ENCODE assay signal across 19 cellular contexts in genomic region chr1:52234708-52235107, GRCh38.
DNase-seq lines count a peak whose midpoint lies in the region; ATAC-seq, FAIRE-seq and TF ChIP-seq lines count a peak whose summit lies in the region.
"Had no signal": no experiment of that assay in that cellular context is flagged by ENCODE, and none has a peak within 500 bp of the region (broad histone marks: within the 10 kb centered on the region; RNA-seq: fewer than 3 reads in every experiment).

No MANE protein-coding gene starts in this region.

- TF ChIP-seq CTCF in PC-3 (conservative IDR thresholded peaks at IDR 0.05; ENCODE audit: low read depth, low read length) (no peak), bronchial epithelial cell (IDR thresholded peaks at IDR 0.05; ENCODE audit: insufficient read depth, low read length, severe bottlenecking) (no peak), mucosa of descending colon (IDR thresholded peaks at IDR 0.05) (no peak)

- H4K20me1 ChIP-seq in PC-3 (ENCODE audit: low read length), result no peaks in the 10 kb centered on the region

- H3K79me1 ChIP-seq in mesendoderm (ENCODE audit: low read length), result no peaks in the 10 kb centered on the region

- H3K9ac ChIP-seq in PC-3 (ENCODE audit: low read length) (no peak overlapping the region), mesendoderm (ENCODE audit: low read length) (no peak overlapping the region)

- no TSS peak for BruUV-seq in PC-3 (replicated peaks; lab: Mats Ljungman, UMichigan)

- no peak overlapping the region for H3K56ac ChIP-seq in mesendoderm (ENCODE audit: low read length)

- no peaks in the 10 kb centered on the region for H3K9me3 ChIP-seq in PC-3 (ENCODE audit: low read length)
- H3K9me3 ChIP-seq in mucosa of descending colon, result no peaks in the 10 kb centered on the region
- H3K9me3 ChIP-seq: Caco-2 had no signal

- no peak overlapping the region for H3K4ac ChIP-seq in mesendoderm (ENCODE audit: low read depth, low read length)

- H2AK5ac ChIP-seq in mesendoderm (ENCODE audit: low read length), result no peak overlapping the region

- no peak overlapping the region for H2AFZ ChIP-seq in PC-3 (ENCODE audit: low read length)
- H2AFZ ChIP-seq: GM23338 had no signal

- no peaks in the 10 kb centered on the region for H3F3A ChIP-seq in PC-3 (ENCODE audit: low read length, unreplicated experiment)

- H3K4me3 ChIP-seq in PC-3 (ENCODE audit: low read length) (no peak overlapping the region), bronchial epithelial cell (ENCODE audit: low read depth, low read length) (no peak overlapping the region), mesendoderm (ENCODE audit: low read length) (no peak overlapping the region), mucosa of descending colon (no peak overlapping the region)
- H3K4me3 ChIP-seq: GM12878, GM23338 had no signal

- no peak overlapping the region for H2BK15ac ChIP-seq in mesendoderm (replicated peaks; ENCODE audit: low read depth)

- POLR2A ChIA-PET in PC-3 (lab: Charles Lee; ENCODE audit: unreplicated experiment), result no interaction called here

- H2BK120ac ChIP-seq in mesendoderm (ENCODE audit: low read depth, low read length), result no peak overlapping the region

- CTCF ChIA-PET in PC-3 (lab: Charles Lee), result no interaction called here

- H3K27ac ChIP-seq in PC-3 (ENCODE audit: low read length) (no peak overlapping the region), mesendoderm (ENCODE audit: low read depth, low read length) (no peak overlapping the region)

- H3K27me3 ChIP-seq in PC-3 (ENCODE audit: low read length) (no peaks in the 10 kb centered on the region), bronchial epithelial cell (ENCODE audit: control insufficient read depth, insufficient read depth, low read length) (no peaks in the 10 kb centered on the region), mesendoderm (ENCODE audit: insufficient read depth, low read length, poor library complexity) (no peaks in the 10 kb centered on the region)

- no peak overlapping the region for H3K18ac ChIP-seq in mesendoderm (ENCODE audit: low read length)

- H3K36me3 ChIP-seq in PC-3 (ENCODE audit: low read depth, low read length) (no peaks in the 10 kb centered on the region), bronchial epithelial cell (ENCODE audit: control insufficient read depth, insufficient read depth, low read length) (no peaks in the 10 kb centered on the region), mesendoderm (ENCODE audit: control insufficient read depth, insufficient read depth, low read length) (no peaks in the 10 kb centered on the region), mucosa of descending colon (ENCODE audit: low read depth) (no peaks in the 10 kb centered on the region)

- H3K79me2 ChIP-seq in PC-3 (ENCODE audit: low read length), result no peaks in the 10 kb centered on the region
- H3K79me2 ChIP-seq in mesendoderm (ENCODE audit: control insufficient read depth, insufficient read depth, low read length), result no peaks in the 10 kb centered on the region

- H3K9me2 ChIP-seq in PC-3 (replicated peaks; ENCODE audit: low read length), result no peaks in the 10 kb centered on the region

- H4K8ac ChIP-seq in mesendoderm (ENCODE audit: low read depth, low read length), result no peak overlapping the region

- H3K4me2 ChIP-seq in PC-3 (ENCODE audit: low read length), result no peak overlapping the region
- no peak overlapping the region for H3K4me2 ChIP-seq in mesendoderm (ENCODE audit: low read length)
- H3K4me2 ChIP-seq: GM23338 had no signal

- intact Hi-C loops in PC-3 (cut with micrococcal nuclease) (loop anchor here (5.0 kb wide), 1 partner anchor 92 kb away; the partner anchor contains the start of gene ZFYVE9), mucosa of descending colon (cut with DNase I, micrococcal nuclease) (no loop called here), posterior cingulate gyrus (cut with DNase I) (no loop called here)

- no peak for FAIRE-seq in bronchial epithelial cell (lab: Jason Lieb, UNC)
- FAIRE-seq: GM12878, GM19239 had no signal

- H2BK5ac ChIP-seq in mesendoderm (ENCODE audit: low read length), result no peak overlapping the region

- H4K5ac ChIP-seq in mesendoderm (ENCODE audit: low read length), result no peak overlapping the region

- DNase-seq in ELR (ENCODE audit: low read depth), result peak; percentile 22
- DNase-seq in PC-3, result peak; percentile 14
- peak; percentile 56 for DNase-seq in bronchial epithelial cell (ENCODE audit: low read depth)
- DNase-seq in renal cortical epithelial cell (ENCODE audit: low read depth), result peak; percentile 13
- DNase-seq in mesendoderm, result no peak
- no peak for DNase-seq in mucosa of descending colon
- DNase-seq in posterior cingulate gyrus, result no peak
- DNase-seq: C1 segment of cervical spinal cord; Caco-2; CD4-positive, alpha-beta memory T cell; DMS153; DND-41; GDM1; H9 had no signal

- H3K23ac ChIP-seq in mesendoderm (ENCODE audit: low read length), result no peak overlapping the region

- peaks cover 33% of the 10 kb centered on the region for H3K4me1 ChIP-seq in PC-3 (ENCODE audit: insufficient read depth, low read length)
- peaks cover 12% of the 10 kb centered on the region for H3K4me1 ChIP-seq in mesendoderm (ENCODE audit: control insufficient read depth, low read depth, low read length)
- H3K4me1 ChIP-seq in mucosa of descending colon (ENCODE audit: low read depth), result no peaks in the 10 kb centered on the region
- H3K4me1 ChIP-seq: Caco-2 had no signal

- peak; percentile 53 for ATAC-seq in PC-3
- no peak for ATAC-seq in mucosa of descending colon
- ATAC-seq in HG03432 (IDR thresholded peaks at IDR 0.05; ENCODE audit: unreplicated experiment), result no peak
- ATAC-seq: GM12878, GM23338, HCT116 had no signal

Comparison
In these comparisons a context has a peak if more than half of its experiments do, and no peak if none do; other contexts are left out.
1. DNase-seq: peak in ELR (single experiment), PC-3 (single experiment), bronchial epithelial cell (single experiment) and renal cortical epithelial cell (single experiment); none in mesendoderm (single experiment), mucosa of descending colon (0 of 3) and posterior cingulate gyrus (0 of 10).